ENCODE assay signal across 17 cellular contexts in genomic region chr13:111505175-111505777, GRCh38.
DNase-seq lines count a peak whose midpoint lies in the region; ATAC-seq and TF ChIP-seq lines count a peak whose summit lies in the region.
"Had no signal": no experiment of that assay in that cellular context is flagged by ENCODE, and none has a peak within 500 bp of the region (broad histone marks: within the 10 kb centered on the region; RNA-seq: fewer than 3 reads in every experiment).

No MANE protein-coding gene starts in this region.

- no peak overlapping the region for H3K4me3 ChIP-seq in coronary artery
- H3K4me3 ChIP-seq: gastroesophageal sphincter, right atrium auricular region, upper lobe of left lung had no signal

- TF ChIP-seq CTCF in VCaP (conservative IDR thresholded peaks at IDR 0.05) (peak; percentile 86), neural crest cell (conservative IDR thresholded peaks at IDR 0.05) (peak; percentile 65), coronary artery (IDR thresholded peaks at IDR 0.05) (no peak)

- no peak overlapping the region for H3K4me3 Mint-ChIP-seq in neural crest cell
- H3K4me3 Mint-ChIP-seq: activated B cell treated with CpG ODN at 0.5 μM for 24 hours; activated naive CD4-positive, alpha-beta T cell treated with anti-CD3 and anti-CD28 coated beads for 36 hours; dendritic cell treated with granulocyte-macrophage colony-stimulating factor and Interleukin-4, amounts not matched to agents 40 ng/mL and 50 ng/mL, for 4 days had no signal

- peaks cover 5% of the 10 kb centered on the region for H3K36me3 Mint-ChIP-seq in neural crest cell (ENCODE audit: low read depth)

- H3K27ac ChIP-seq in VCaP: no peak overlapping the region
- H3K27ac ChIP-seq in coronary artery: no peak overlapping the region
- H3K27ac ChIP-seq: gastroesophageal sphincter, right atrium auricular region, upper lobe of left lung had no signal

- H3K27ac Mint-ChIP-seq in neural crest cell (ENCODE audit: unreplicated experiment): no peak overlapping the region
- H3K27ac Mint-ChIP-seq: activated B cell treated with CpG ODN at 0.5 μM for 24 hours; activated naive CD4-positive, alpha-beta T cell treated with anti-CD3 and anti-CD28 coated beads for 36 hours; dendritic cell treated with granulocyte-macrophage colony-stimulating factor and Interleukin-4, amounts not matched to agents 40 ng/mL and 50 ng/mL, for 4 days had no signal

- DNase-seq in ELF-1 (ENCODE audit: low read depth, low spot score) (peak; percentile 84), HT-29 (ENCODE audit: low spot score) (peak; percentile 26), neural crest cell (ENCODE audit: low read depth, low spot score) (peak; percentile 52), coronary artery (ENCODE audit: low spot score) (no peak), middle frontal gyrus (ENCODE audit: extremely low spot score, low spot score) (no peak)
- no peak for DNase-seq in activated CD4-positive, alpha-beta T cell treated with anti-CD3 and anti-CD28 coated beads for 1 hour
- DNase-seq: activated B cell treated with CpG ODN at 0.5 μM for 24 hours; activated naive CD4-positive, alpha-beta T cell treated with anti-CD3 and anti-CD28 coated beads for 36 hours; HCEC 1CT; mesenchymal stem cell; NCI-H1436 treated with DMSO at 0.1 percent for 48 hours; upper lobe of left lung had no signal

- H3K9me3 Mint-ChIP-seq in neural crest cell: peaks cover 4% of the 10 kb centered on the region

- H3K27me3 Mint-ChIP-seq in neural crest cell (ENCODE audit: low read depth): peaks cover 8% of the 10 kb centered on the region
- H3K27me3 Mint-ChIP-seq: dendritic cell treated with granulocyte-macrophage colony-stimulating factor and Interleukin-4, amounts not matched to agents 40 ng/mL and 50 ng/mL, for 4 days had no signal

- ATAC-seq in HG03097 (IDR thresholded peaks at IDR 0.05; ENCODE audit: low FRiP score, unreplicated experiment): no peak
- ATAC-seq: gastroesophageal sphincter had no signal

- H3K4me1 Mint-ChIP-seq in neural crest cell: peaks cover 7% of the 10 kb centered on the region
- H3K4me1 Mint-ChIP-seq: activated B cell treated with CpG ODN at 0.5 μM for 24 hours had no signal

Comparison
In these comparisons a context has a peak if more than half of its experiments do, and no peak if none do; other contexts are left out.
1. DNase-seq: peak in ELF-1 (single experiment), HT-29 (single experiment) and neural crest cell (single experiment); none in coronary artery (single experiment), activated CD4-positive, alpha-beta T cell treated with anti-CD3 and anti-CD28 coated beads for 1 hour (single experiment) and middle frontal gyrus (single experiment).